Comparison of ENCODE assay signal across 7 cellular contexts in genomic region chr17:44120281-44120680, GRCh38. TPM values are rescaled to one million over a fixed set of nuclear protein-coding genes. Genes with fewer than 3 reads are reported as not detected.
DNase-seq lines count a peak whose midpoint lies in the region; ATAC-seq and TF ChIP-seq lines count a peak whose summit lies in the region.
"Not testable (repeated sequence)": the region's sequence is repeated elsewhere in the genome, so short reads cannot be mapped to it uniquely, and the experiment has no call there.
"Had no signal": no experiment of that assay in that cellular context is flagged by ENCODE, and none has a peak within 500 bp of the region (broad histone marks: within the 10 kb centered on the region; RNA-seq: fewer than 3 reads in every experiment).

No MANE protein-coding gene starts in this region.

- H3K9ac ChIP-seq in skeletal muscle tissue (ENCODE audit: low read depth in 1 of 3, low read length in 3 of 3) = peak overlapping the region in 2 of 3 donors; percentile 43 to 64

- not testable (repeated sequence) for H3K27ac Mint-ChIP-seq in CD4-positive, alpha-beta T cell; T-helper 17 cell; natural killer cell

- not testable (repeated sequence) for H3K9me3 Mint-ChIP-seq in CD4-positive, alpha-beta T cell; natural killer cell

- DNase-seq in CD4-positive, alpha-beta T cell; T-helper 17 cell; breast epithelium (ENCODE audit: low spot score in 2 of 2); natural killer cell; vagina (ENCODE audit: extremely low spot score in 2 of 2): not testable (repeated sequence)

- H3K36me3 Mint-ChIP-seq in CD4-positive, alpha-beta T cell (ENCODE audit: low read depth) = peaks cover 22% of the 10 kb centered on the region
- H3K36me3 Mint-ChIP-seq in T-helper 17 cell (ENCODE audit: low read depth); natural killer cell: not testable (repeated sequence)

- not testable (repeated sequence) for H3K27me3 ChIP-seq in CD4-positive, alpha-beta T cell (ENCODE audit: control insufficient read depth, insufficient read depth, low read length); breast epithelium; skeletal muscle tissue (ENCODE audit: control insufficient read depth in 3 of 3, insufficient read depth in 3 of 3, low read length in 3 of 3); vagina

- H3K27me3 Mint-ChIP-seq in CD4-positive, alpha-beta T cell; T-helper 17 cell; natural killer cell (ENCODE audit: low read depth in 2 of 2): not testable (repeated sequence)

- TF ChIP-seq POLR2A in breast epithelium (IDR thresholded peaks at IDR 0.05); vagina (IDR thresholded peaks at IDR 0.05): not testable (repeated sequence)

- TF ChIP-seq CTCF in CD4-positive, alpha-beta T cell (IDR thresholded peaks at IDR 0.05); breast epithelium (IDR thresholded peaks at IDR 0.05); natural killer cell (IDR thresholded peaks at IDR 0.05); vagina (IDR thresholded peaks at IDR 0.05): not testable (repeated sequence)

- intact Hi-C loops in CD4-positive, alpha-beta T cell (cut with DNase I, micrococcal nuclease) = loop anchor here (5.0 to 10.0 kb wide), 4 partner anchors 53 to 1445 kb away; partner anchors contain the start of genes TMUB2 (in 2 of the 2), LSM12 (in 1 of the 2), PLEKHH3 (in 1 of the 2) and SLC25A39 (in 1 of the 2)
- intact Hi-C loops in breast epithelium (cut with DNase I; ENCODE audit: low total_unique reads) = not testable (repeated sequence)
- intact Hi-C loops in natural killer cell (cut with micrococcal nuclease) (loop anchor here (5.0 kb wide), 3 partner anchors 48 to 207 kb away; partner anchors contain the start of genes G6PC3 and TMUB2), vagina (cut with DNase I) (loop anchor here (5.0 kb wide), 1 partner anchor 53 kb away; the partner anchor contains the start of gene LSM12)

- H3K4me1 ChIP-seq in breast epithelium (peaks cover 11 to 40% of the 10 kb centered on the region in 2 donors), skeletal muscle tissue (ENCODE audit: control insufficient read depth in 3 of 3, insufficient read depth in 3 of 3, low read length in 3 of 3) (peaks cover 74 to 82% (median 75%) of the 10 kb centered on the region in 3 donors), vagina (peaks cover 75% of the 10 kb centered on the region)

- not testable (repeated sequence) for H3K27ac ChIP-seq in CD4-positive, alpha-beta T cell (ENCODE audit: low read depth, low read length)
- H3K27ac ChIP-seq in breast epithelium = peak overlapping the region; percentile 62 to 68
- peak overlapping the region; percentile 5 for H3K27ac ChIP-seq in skeletal muscle tissue (ENCODE audit: low read depth, low read length)
- H3K27ac ChIP-seq in vagina = peak overlapping the region; percentile 99

- H3K36me3 ChIP-seq in breast epithelium = not testable (repeated sequence)
- H3K36me3 ChIP-seq in skeletal muscle tissue (ENCODE audit: control insufficient read depth in 3 of 3, insufficient read depth in 3 of 3, low read length in 3 of 3) = peaks cover 13 to 18% (median 14%) of the 10 kb centered on the region in 3 donors
- H3K36me3 ChIP-seq in vagina = peaks cover 0 to 13% of the 10 kb centered on the region in 2 donors

- CTCF ChIA-PET in CD4-positive, alpha-beta T cell (lab: Charles Lee) = interaction anchor here (0.6 kb wide), 1 partner anchor 239 kb away, joined by 3 read pairs; no protein-coding TSS in a partner anchor

- peak overlapping the region; percentile 74 for H3K4me3 Mint-ChIP-seq in CD4-positive, alpha-beta T cell
- H3K4me3 Mint-ChIP-seq in T-helper 17 cell = peak overlapping the region; percentile 47
- peak overlapping the region; percentile 28 for H3K4me3 Mint-ChIP-seq in natural killer cell

- not testable (repeated sequence) for ATAC-seq in CD4-positive, alpha-beta T cell (ENCODE audit: poor library complexity); T-helper 17 cell; natural killer cell

- POLR2A ChIA-PET in CD4-positive, alpha-beta T cell (lab: Charles Lee) = not testable (repeated sequence)

- peaks cover 59% of the 10 kb centered on the region for H3K4me1 Mint-ChIP-seq in CD4-positive, alpha-beta T cell (ENCODE audit: low read depth)
- H3K4me1 Mint-ChIP-seq in T-helper 17 cell (peaks cover 35% of the 10 kb centered on the region), natural killer cell (peaks cover 24 to 38% of the 10 kb centered on the region in 2 donors)

- H3K9me3 ChIP-seq in CD4-positive, alpha-beta T cell (ENCODE audit: control insufficient read depth, low read length); T-helper 17 cell (ENCODE audit: control insufficient read depth, low read length, poor library complexity, severe bottlenecking); breast epithelium; skeletal muscle tissue (ENCODE audit: control insufficient read depth in 3 of 3, low read length in 3 of 3); vagina: not testable (repeated sequence)

- not testable (repeated sequence) for H3K4me3 ChIP-seq in breast epithelium, vagina
- peak overlapping the region in 1 of 3 donors; percentile 13 for H3K4me3 ChIP-seq in skeletal muscle tissue (ENCODE audit: low read length in 3 of 3)

RNA-seq across cellular contexts. Expression of gene HDAC5, which starts 3.2 kb away (rescaled TPM):
- 10 to 100 TPM; 92.0 to 92.5 TPM for total RNA-seq in CD4-positive, alpha-beta T cell
- total RNA-seq in T-helper 17 cell (10 to 100 TPM; 83.6 to 96.5 TPM), breast epithelium (10 to 100 TPM; 66.5 to 79.3 (median 75.4) TPM), natural killer cell (100 to 1,000 TPM in 1 of 3 donors, 10 to 100 TPM in 2; 79.2 to 100 (median 91.9) TPM), skeletal muscle tissue (44.4 TPM), vagina (86.9 TPM)

RNA-seq across cellular contexts. Expression of gene HROB, which starts 21.4 kb away (rescaled TPM):
- 1 to 10 TPM; 1.6 TPM for total RNA-seq in CD4-positive, alpha-beta T cell
- 1 to 10 TPM; 2.6 to 5.7 TPM for total RNA-seq in T-helper 17 cell
- total RNA-seq in breast epithelium = 1 to 10 TPM; 1.2 to 2.1 (median 1.6) TPM
- 1 to 10 TPM; 1.9 to 4.4 (median 2.4) TPM for total RNA-seq in natural killer cell
- total RNA-seq in skeletal muscle tissue = 1.0 TPM
- total RNA-seq in vagina = 2.0 TPM

RNA-seq across cellular contexts. Expression of gene G6PC3, which starts 49.7 kb away (rescaled TPM):
- 1 to 10 TPM; 5.6 to 5.8 TPM for total RNA-seq in CD4-positive, alpha-beta T cell
- total RNA-seq in T-helper 17 cell (10 to 100 TPM; 10.9 to 13.8 TPM), breast epithelium (10 to 100 TPM; 34.7 to 39.8 (median 35.4) TPM), natural killer cell (10 to 100 TPM; 18.2 to 21.7 (median 20.6) TPM), skeletal muscle tissue (13.0 TPM), vagina (44.0 TPM)

RNA-seq across cellular contexts. Expression of gene ASB16, which starts 50.2 kb away (rescaled TPM):
- under 1 TPM in 1 of 2 experiments, not detected in 1; 0.11 TPM for total RNA-seq in CD4-positive, alpha-beta T cell
- total RNA-seq in T-helper 17 cell (not detected), breast epithelium (under 1 TPM in 2 of 3 donors, not detected in 1; 0.29 to 0.33 TPM), natural killer cell (not detected), skeletal muscle tissue (4.7 TPM), vagina (not detected)
- total RNA-seq: M059J had no signal

RNA-seq across cellular contexts. Expression of gene LSM12, which starts 53.8 kb away (rescaled TPM):
- 10 to 100 TPM; 34.6 to 36.1 TPM for total RNA-seq in CD4-positive, alpha-beta T cell
- total RNA-seq in T-helper 17 cell = 10 to 100 TPM; 35.3 to 46.5 TPM
- 10 to 100 TPM; 36.8 to 45.4 (median 43.6) TPM for total RNA-seq in breast epithelium
- 10 to 100 TPM; 46.9 to 54.0 (median 51.8) TPM for total RNA-seq in natural killer cell
- total RNA-seq in skeletal muscle tissue = 13.6 TPM
- total RNA-seq in vagina = 27.3 TPM
